ENCODE assay signal across 8 cellular contexts in the genomic region with DNA sequence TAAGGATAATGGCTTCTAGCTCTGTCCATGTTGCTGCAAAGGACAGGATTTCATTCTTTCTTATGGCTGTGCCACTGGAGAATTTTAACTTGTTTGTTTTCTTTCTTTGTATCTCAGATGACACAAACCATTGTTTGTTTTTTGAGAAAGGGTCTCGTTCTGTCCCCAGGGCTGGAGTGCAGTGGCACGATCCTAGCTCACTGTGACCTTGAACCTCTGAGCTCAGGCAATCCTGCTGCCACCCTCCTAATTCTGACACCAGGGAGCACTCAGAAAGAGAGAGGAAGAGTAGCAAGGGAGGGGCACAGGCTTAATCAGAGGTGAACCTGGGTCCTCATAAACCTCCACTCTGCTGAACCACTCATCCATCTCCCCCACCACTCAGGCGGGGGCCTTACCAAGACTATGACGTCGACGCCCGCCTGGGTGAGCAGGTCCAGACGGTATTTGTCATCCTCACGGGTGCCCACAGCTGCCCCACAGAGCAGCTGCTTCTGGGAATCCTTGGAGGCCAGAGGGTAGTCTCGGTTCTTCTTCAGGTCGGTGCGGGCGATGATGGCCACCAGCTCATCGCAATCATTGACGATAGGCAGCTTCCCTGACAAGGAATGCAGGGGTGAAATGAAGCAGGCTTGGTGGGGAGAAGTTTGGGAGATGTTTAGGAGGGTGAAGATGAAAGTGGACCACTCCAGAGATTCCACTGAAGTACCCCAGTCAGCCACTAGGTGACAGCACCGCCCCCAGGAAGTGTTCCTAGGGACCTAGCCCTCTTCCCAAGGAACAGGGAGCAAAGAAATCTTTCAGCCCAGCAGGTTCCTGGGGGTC. TPM values are rescaled to one million over a fixed set of nuclear protein-coding genes. Genes with fewer than 3 reads are reported as not detected.
DNase-seq lines count a peak whose midpoint lies in the region; ATAC-seq and TF ChIP-seq lines count a peak whose summit lies in the region.

No MANE protein-coding gene starts in this region.

- peaks cover 7% of the 10 kb centered on the region for H3K79me2 ChIP-seq in PC-3 (ENCODE audit: low read length)

- H3K4me2 ChIP-seq in PC-3 (ENCODE audit: low read length), result no peak overlapping the region

- no peaks in the 10 kb centered on the region for H3K9me3 ChIP-seq in CD4-positive, alpha-beta T cell (ENCODE audit: control insufficient read depth, low read length)
- H3K9me3 ChIP-seq in PC-3 (ENCODE audit: low read length), result no peaks in the 10 kb centered on the region

- no peaks in the 10 kb centered on the region for H3K27me3 Mint-ChIP-seq in CD4-positive, alpha-beta T cell
- H3K27me3 Mint-ChIP-seq in brain, result no peaks in the 10 kb centered on the region

- H4K20me1 ChIP-seq in PC-3 (ENCODE audit: low read length), result no peaks in the 10 kb centered on the region

- no peak overlapping the region for H3K27ac ChIP-seq in CD4-positive, alpha-beta T cell (ENCODE audit: low read depth, low read length)
- no peak overlapping the region for H3K27ac ChIP-seq in PC-3 (ENCODE audit: low read length)

- H3K9me3 Mint-ChIP-seq in CD4-positive, alpha-beta T cell, result no peaks in the 10 kb centered on the region
- H3K9me3 Mint-ChIP-seq in brain, result no peaks in the 10 kb centered on the region

- TF ChIP-seq CTCF in CD4-positive, alpha-beta T cell (IDR thresholded peaks at IDR 0.05), result peak; percentile 98
- TF ChIP-seq CTCF in PC-3 (conservative IDR thresholded peaks at IDR 0.05; ENCODE audit: low read depth, low read length) (peak; percentile 86), brain (conservative IDR thresholded peaks at IDR 0.05) (peak; percentile 86 to 94)

- intact Hi-C loops in CD4-positive, alpha-beta T cell (cut with DNase I, micrococcal nuclease), result loop anchor here (1.0 to 2.0 kb wide), 3 partner anchors 27 to 63 kb away; no protein-coding TSS in a partner anchor
- intact Hi-C loops in PC-3 (cut with micrococcal nuclease), result loop anchor here (1.0 kb wide), 1 partner anchor 27 kb away; no protein-coding TSS in a partner anchor

- H3K4me3 ChIP-seq in PC-3 (ENCODE audit: low read length), result no peak overlapping the region

- H3K4me1 Mint-ChIP-seq in CD4-positive, alpha-beta T cell (ENCODE audit: low read depth), result peaks cover 5% of the 10 kb centered on the region
- H3K4me1 Mint-ChIP-seq in brain, result peaks cover 9% of the 10 kb centered on the region

- H3K36me3 ChIP-seq in PC-3 (ENCODE audit: low read depth, low read length), result peaks cover 49% of the 10 kb centered on the region

- H3K4me1 ChIP-seq in PC-3 (ENCODE audit: insufficient read depth, low read length), result no peaks in the 10 kb centered on the region

- DNase-seq in CD4-positive, alpha-beta T cell, result peak in 8 of 10 experiments; percentile 26 to 62 (median 32)
- DNase-seq in PC-3 (peak; percentile 65), iris pigment epithelial cell (ENCODE audit: low read depth) (peak; percentile 29)
- DNase-seq in stimulated activated CD4-positive, alpha-beta T cell treated with anti-CD3 and anti-CD28 coated beads, Interleukin-4, amount 100 ng/mL, for 48 hours (ENCODE audit: low read depth in 2 of 2), result peak; percentile 26 to 28

- no peaks in the 10 kb centered on the region for H3K9me2 ChIP-seq in PC-3 (replicated peaks; ENCODE audit: low read length)

- no peak overlapping the region for H2AFZ ChIP-seq in PC-3 (ENCODE audit: low read length)

- H3K27me3 ChIP-seq in CD4-positive, alpha-beta T cell (ENCODE audit: control insufficient read depth, insufficient read depth, low read length), result no peaks in the 10 kb centered on the region
- H3K27me3 ChIP-seq in PC-3 (ENCODE audit: low read length), result no peaks in the 10 kb centered on the region

- peak; percentile 68 for ATAC-seq in CD4-positive, alpha-beta T cell (ENCODE audit: poor library complexity)
- ATAC-seq in GM19351 (IDR thresholded peaks at IDR 0.05; ENCODE audit: unreplicated experiment) (peak; percentile 57), PC-3 (peak; percentile 82), HG03520 (IDR thresholded peaks at IDR 0.05; ENCODE audit: unreplicated experiment) (no peak), GM18907 (IDR thresholded peaks at IDR 0.05; ENCODE audit: unreplicated experiment) (no peak)

- peaks cover 72% of the 10 kb centered on the region for H3K36me3 Mint-ChIP-seq in CD4-positive, alpha-beta T cell (ENCODE audit: low read depth)
- peaks cover 35% of the 10 kb centered on the region for H3K36me3 Mint-ChIP-seq in brain

- BruUV-seq in PC-3 (replicated peaks; lab: Mats Ljungman, UMichigan), result no TSS peak

- no peaks in the 10 kb centered on the region for H3F3A ChIP-seq in PC-3 (ENCODE audit: low read length, unreplicated experiment)

- CTCF ChIA-PET in CD4-positive, alpha-beta T cell (lab: Charles Lee), result interaction anchor here (1.0 to 4.7 kb wide), 8 partner anchors 10 to 63 kb away, joined by 3 to 55 read pairs (median 4); no protein-coding TSS in a partner anchor
- CTCF ChIA-PET in PC-3 (lab: Charles Lee), result no interaction called here

- no peak overlapping the region for H3K9ac ChIP-seq in PC-3 (ENCODE audit: low read length)

- POLR2A ChIA-PET in CD4-positive, alpha-beta T cell (lab: Charles Lee), result interaction anchor here (1.1 to 1.2 kb wide), 2 partner anchors 11 to 29 kb away, joined by 3 to 5 read pairs; no protein-coding TSS in a partner anchor
- POLR2A ChIA-PET in PC-3 (lab: Charles Lee; ENCODE audit: unreplicated experiment), result no interaction called here

- H3K4me3 Mint-ChIP-seq in CD4-positive, alpha-beta T cell, result no peak overlapping the region
- no peak overlapping the region for H3K4me3 Mint-ChIP-seq in brain

- H3K27ac Mint-ChIP-seq in CD4-positive, alpha-beta T cell, result no peak overlapping the region
- H3K27ac Mint-ChIP-seq in brain, result no peak overlapping the region

RNA-seq across cellular contexts. Expression of gene IMPDH1, which starts 11.6 kb away (rescaled TPM):
- 10 to 100 TPM; 26.5 to 27.0 TPM for total RNA-seq in CD4-positive, alpha-beta T cell
- 128 and 142 TPM in 2 replicates for total RNA-seq in PC-3 (2014; rRNA removed)
- polyA plus RNA-seq in brain (ENCODE audit: insufficient read depth, low read depth, low replicate concordance), result 25.1 TPM

RNA-seq across cellular contexts. Expression of gene PRRT4, which starts 36.7 kb away (rescaled TPM):
- total RNA-seq in CD4-positive, alpha-beta T cell, result under 1 TPM; 0.47 to 0.63 TPM
- 0.36 and 0.69 TPM in 2 replicates for total RNA-seq in PC-3 (2014; rRNA removed)
- 0.49 TPM for polyA plus RNA-seq in brain (ENCODE audit: insufficient read depth, low read depth, low replicate concordance)

RNA-seq across cellular contexts. Expression of gene RBM28, which starts 54.5 kb away (rescaled TPM):
- 10 to 100 TPM; 10.1 to 10.5 TPM for total RNA-seq in CD4-positive, alpha-beta T cell
- 45.3 and 59.4 TPM in 2 replicates for total RNA-seq in PC-3 (2014; rRNA removed)
- polyA plus RNA-seq in brain (ENCODE audit: insufficient read depth, low read depth, low replicate concordance), result 12.6 TPM

RNA-seq across cellular contexts. Expression of gene HILPDA, which starts 57.5 kb away (rescaled TPM):
- total RNA-seq in CD4-positive, alpha-beta T cell, result 1 to 10 TPM; 1.7 TPM
- total RNA-seq in PC-3 (2014; rRNA removed), result 25.7 and 29.1 TPM in 2 replicates
- 24.3 TPM for polyA plus RNA-seq in brain (ENCODE audit: insufficient read depth, low read depth, low replicate concordance)

Comparison
In these comparisons a context has a peak if more than half of its experiments do, and no peak if none do; other contexts are left out.
1. ATAC-seq: peak in CD4-positive, alpha-beta T cell (single experiment), GM19351 (single experiment) and PC-3 (single experiment); none in HG03520 (single experiment) and GM18907 (single experiment).
2. Peak in every context shown above with its lines, with median percentiles within 50 percentile points of each other: DNase-seq and CTCF ChIP-seq.